In the genomic region with DNA sequence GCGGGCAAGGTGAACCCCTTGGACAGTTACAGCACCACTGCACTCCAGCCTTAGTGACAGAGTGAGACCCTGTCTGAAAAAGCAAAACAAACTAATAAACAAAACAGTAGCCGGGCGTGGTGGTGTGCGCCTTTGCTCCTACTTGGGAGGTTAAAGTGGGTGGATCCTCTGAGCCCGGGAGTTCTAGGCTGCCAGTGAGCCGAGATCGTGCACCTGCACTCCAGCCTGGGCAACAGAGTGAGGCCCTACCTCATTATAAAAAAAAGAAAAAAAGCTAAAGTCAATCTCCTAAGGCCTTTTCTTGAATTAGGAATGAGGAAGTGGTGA, we compare ENCODE assay signal across 8 cellular contexts. TPM values are rescaled to one million over a fixed set of nuclear protein-coding genes. Genes with fewer than 3 reads are reported as not detected.
DNase-seq lines count a peak whose midpoint lies in the region; ATAC-seq and TF ChIP-seq lines count a peak whose summit lies in the region.

No MANE protein-coding gene starts in this region.

- H3K4me1 Mint-ChIP-seq in naive B cell (peaks cover 15 to 20% (median 18%) of the 10 kb centered on the region in 3 donors), progenitor cell of endocrine pancreas (ENCODE audit: low read depth) (no peaks in the 10 kb centered on the region)

- peak overlapping the region; percentile 76 for H3K27ac ChIP-seq in angular gyrus (ENCODE audit: low read depth, low read length)

- H3K4me3 Mint-ChIP-seq in naive B cell (peak overlapping the region; percentile 92 to 98 (median 95)), progenitor cell of endocrine pancreas (ENCODE audit: low read depth) (no peak overlapping the region)

- TF ChIP-seq CTCF in progenitor cell of endocrine pancreas (IDR thresholded peaks at IDR 0.05; ENCODE audit: unreplicated experiment) = no peak

- DNase-seq in Caki2 (ENCODE audit: low read depth) (peak; percentile 38), naive B cell (peak; percentile 45), progenitor cell of endocrine pancreas (ENCODE audit: low spot score, unreplicated experiment) (no peak)

- ATAC-seq in HG02642 (IDR thresholded peaks at IDR 0.05; ENCODE audit: poor library complexity, unreplicated experiment) (peak; percentile 46), naive B cell (ENCODE audit: low read depth in 2 of 2) (peak in 1 of 2 donors; percentile 76), GM18517 (IDR thresholded peaks at IDR 0.05; ENCODE audit: unreplicated experiment) (no peak), HG03457 (IDR thresholded peaks at IDR 0.05; ENCODE audit: unreplicated experiment) (no peak), GM21723 (IDR thresholded peaks at IDR 0.05; ENCODE audit: unreplicated experiment) (no peak)

- H3K9me3 Mint-ChIP-seq in naive B cell (no peaks in the 10 kb centered on the region), progenitor cell of endocrine pancreas (ENCODE audit: low read depth) (peaks cover 11% of the 10 kb centered on the region)

- in situ Hi-C loops in Caki2 (cut with HindIII; ENCODE audit: low pct_unique_long_range_greater_than_20kb, low sequenced_read_pairs) = no loop called here

- no peaks in the 10 kb centered on the region for H3K36me3 Mint-ChIP-seq in naive B cell
- H3K36me3 Mint-ChIP-seq in progenitor cell of endocrine pancreas (ENCODE audit: insufficient read depth) = no peaks in the 10 kb centered on the region

- no peaks in the 10 kb centered on the region for H3K27me3 Mint-ChIP-seq in naive B cell
- no peaks in the 10 kb centered on the region for H3K27me3 Mint-ChIP-seq in progenitor cell of endocrine pancreas

- H3K27ac Mint-ChIP-seq in naive B cell (peak overlapping the region; percentile 90 to 98 (median 95)), progenitor cell of endocrine pancreas (no peak overlapping the region)

RNA-seq across cellular contexts. Expression of a gene that starts 24.7 kb away (rescaled TPM):
- total RNA-seq in Caki2 (2014; rRNA removed; shearing (Covaris generic); ENCODE audit: low replicate concordance) = 14.4 and 15.9 TPM in 2 replicates
- polyA plus RNA-seq in naive B cell (ENCODE audit: low read depth in 6 of 6) = 10 to 100 TPM in 5 of 6 donors, 1 to 10 TPM in 1; 2.1 to 37.2 (median 32.8) TPM
- total RNA-seq in progenitor cell of endocrine pancreas = 53.6 and 54.2 TPM in 2 replicates
